In the genomic region with DNA sequence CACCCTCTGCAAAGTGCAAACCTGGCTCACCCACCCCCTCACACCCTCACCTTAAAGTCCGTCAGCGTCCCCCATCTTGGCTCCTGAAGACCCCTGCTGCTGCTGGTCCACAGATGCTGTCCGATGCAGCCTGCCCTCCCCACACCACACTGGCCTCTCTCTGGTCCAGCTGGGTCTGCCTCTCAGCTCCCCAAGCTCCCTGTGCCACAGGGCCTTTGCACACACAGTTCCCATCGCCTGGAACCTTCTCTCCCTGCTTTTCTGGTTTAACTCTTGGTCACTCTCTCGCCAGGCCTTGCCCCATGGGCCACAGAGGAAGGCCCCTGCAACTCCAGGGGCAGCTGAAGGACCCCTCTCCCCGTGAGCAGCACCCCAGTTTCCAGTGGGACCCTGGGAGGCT, we compare ENCODE assay signal across 1 cellular context.
TF ChIP-seq lines count a peak whose summit lies in the region.

No MANE protein-coding gene starts in this region.

TF ChIP-seq in K562, 482 proteins besides CTCF, POLR2A, EP300 and RAD21:
- TF ChIP-seq SLC30A9 (CRISPR knock-in tag; IDR thresholded peaks at IDR 0.05) = no peak
- no peak for TF ChIP-seq CTBP1 (IDR thresholded peaks at IDR 0.05; ENCODE audit: borderline replicate concordance)
- TF ChIP-seq CBFA2T3 (IDR thresholded peaks at IDR 0.05) = no peak
- no peak for TF ChIP-seq ZNF589 (CRISPR knock-in tag; IDR thresholded peaks at IDR 0.05; ENCODE audit: low read depth)
- TF ChIP-seq RBM25 (IDR thresholded peaks at IDR 0.05; ENCODE audit: low read depth, low read length, severe bottlenecking) = peak; percentile 6
- 0 out of 4 replicates have a peak, but pooled peaks of 1 of the 2 experiments have one; percentile 20 for TF ChIP-seq KDM1A (IDR thresholded peaks at IDR 0.05)
TF ChIP-seq in K562: peak in this region for 2.
